ENCODE assay signal across 16 cellular contexts in the genomic region with DNA sequence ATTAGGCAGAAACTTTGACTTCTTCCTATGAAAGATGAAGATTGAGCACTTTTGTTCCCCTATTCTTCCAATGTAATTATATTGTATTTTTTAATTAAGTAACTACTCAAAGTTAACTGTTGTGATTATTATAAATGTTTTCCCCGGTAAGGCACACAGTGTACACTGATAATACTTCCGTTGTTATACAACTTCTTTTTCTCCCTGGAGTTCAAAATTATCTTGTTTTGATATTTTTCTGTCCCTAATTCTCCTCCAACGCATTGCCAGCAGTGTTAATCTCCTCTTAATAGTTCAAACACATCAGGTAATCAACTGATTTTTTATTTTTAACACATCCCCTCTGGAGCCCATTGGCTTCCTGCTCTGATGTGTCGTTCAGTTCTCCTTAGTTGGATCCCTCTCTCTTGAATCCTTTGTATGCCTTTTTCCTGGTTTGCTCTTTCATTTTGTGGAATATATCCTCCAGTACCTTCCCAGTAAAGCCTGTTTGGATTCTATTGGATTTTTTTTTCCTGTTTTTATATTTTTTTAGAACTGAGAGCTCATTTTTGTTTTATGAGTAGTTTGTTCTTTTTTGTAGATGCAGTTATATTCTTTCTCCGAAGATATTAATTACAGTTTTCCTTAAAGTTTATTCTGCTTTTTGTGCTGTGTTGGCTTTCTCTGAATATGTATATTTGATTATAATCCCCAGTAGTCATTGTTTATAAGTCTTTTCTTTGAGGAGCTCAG. TPM values are rescaled to one million over a fixed set of nuclear protein-coding genes. Genes with fewer than 3 reads are reported as not detected.
DNase-seq lines count a peak whose midpoint lies in the region; ATAC-seq and TF ChIP-seq lines count a peak whose summit lies in the region.
"Had no signal": no experiment of that assay in that cellular context is flagged by ENCODE, and none has a peak within 500 bp of the region (broad histone marks: within the 10 kb centered on the region; RNA-seq: fewer than 3 reads in every experiment).

No MANE protein-coding gene starts in this region.

- H3K36me3 Mint-ChIP-seq in Caco-2 (ENCODE audit: insufficient read depth, unreplicated experiment) = no peaks in the 10 kb centered on the region

- H3K9me3 ChIP-seq in Caco-2 (no peaks in the 10 kb centered on the region), right atrium auricular region (no peaks in the 10 kb centered on the region), gastrocnemius medialis (no peaks in the 10 kb centered on the region)

- TF ChIP-seq POLR2A in gastrocnemius medialis (IDR thresholded peaks at IDR 0.05) = no peak

- TF ChIP-seq CTCF in Caco-2 (IDR thresholded peaks at IDR 0.05; ENCODE audit: insufficient read depth in 1 of 2, low read depth in 1 of 2, low read length in 1 of 2, severe bottlenecking in 1 of 2, unreplicated experiment in 1 of 2) (no peak), right atrium auricular region (IDR thresholded peaks at IDR 0.05) (no peak), gastrocnemius medialis (IDR thresholded peaks at IDR 0.05 in 4 of 5, conservative IDR thresholded peaks at IDR 0.05 in 1 of 5) (no peak)

- H3K27ac Mint-ChIP-seq in Caco-2 (ENCODE audit: unreplicated experiment) = peak overlapping the region; percentile 25
- H3K27ac Mint-ChIP-seq: dendritic cell treated with granulocyte-macrophage colony-stimulating factor and Interleukin-4, amounts not matched to agents 40 ng/mL and 50 ng/mL, for 4 days; nephron progenitor cell; T-helper 17 cell had no signal

- POLR2A ChIA-PET in Caco-2 (lab: Charles Lee) = no interaction called here

- peak in 1 of 2 donors; percentile 17 for ATAC-seq in gastrocnemius medialis
- ATAC-seq in GM18873 (IDR thresholded peaks at IDR 0.05; ENCODE audit: low FRiP score, unreplicated experiment) = no peak
- ATAC-seq: T-helper 17 cell had no signal

- DNase-seq in Caco-2 (no peak), amniotic epithelial cell (ENCODE audit: low read depth) (peak; percentile 68), right atrium auricular region (ENCODE audit: low spot score) (no peak), gastrocnemius medialis (no peak), ureter (ENCODE audit: low spot score) (no peak), mesenteric fat pad (ENCODE audit: low spot score) (no peak)
- no peak for DNase-seq in stimulated activated CD4-positive, alpha-beta T cell treated with anti-CD3 and anti-CD28 coated beads, Interleukin-12 subunit alpha, Interleukin-12 subunit beta, amount 100 ng/mL, for 4 hours
- DNase-seq: activated CD4-positive, alpha-beta T cell treated with anti-CD3 and anti-CD28 coated beads for 1 hour; DMS 273 treated with DMSO at 0.1 percent for 48 hours; NCI-H1092; nephron progenitor cell; OCI-M1; T-helper 17 cell had no signal

- no TSS peak for BruUV-seq in Caco-2 (replicated peaks; lab: Mats Ljungman, UMichigan)

- in situ Hi-C loops in gastrocnemius medialis (cut with MboI; ENCODE audit: low sequenced_read_pairs in 4 of 4) = no loop called here

- H3K9me3 Mint-ChIP-seq in Caco-2 (ENCODE audit: unreplicated experiment) = peaks cover 18% of the 10 kb centered on the region
- H3K9me3 Mint-ChIP-seq: dendritic cell treated with granulocyte-macrophage colony-stimulating factor and Interleukin-4, amounts not matched to agents 40 ng/mL and 50 ng/mL, for 4 days; nephron progenitor cell had no signal

- peaks cover 56% of the 10 kb centered on the region for H3K4me1 Mint-ChIP-seq in Caco-2 (ENCODE audit: low read depth, unreplicated experiment)

- no peaks in the 10 kb centered on the region for H3K36me3 ChIP-seq in Caco-2 (ENCODE audit: control insufficient read depth, insufficient read depth, low read length)
- no peaks in the 10 kb centered on the region for H3K36me3 ChIP-seq in right atrium auricular region
- H3K36me3 ChIP-seq in gastrocnemius medialis = no peaks in the 10 kb centered on the region

- H3K4me3 ChIP-seq in Caco-2 (ENCODE audit: low read depth, low read length) (no peak overlapping the region), right atrium auricular region (no peak overlapping the region), gastrocnemius medialis (no peak overlapping the region)

- H3K27ac ChIP-seq in right atrium auricular region = peak overlapping the region; percentile 32 to 51
- H3K27ac ChIP-seq in gastrocnemius medialis = peak overlapping the region; percentile 19 to 67 (median 46)
- H3K27ac ChIP-seq: foreskin keratinocyte had no signal

- peak overlapping the region; percentile 52 for H3K4me3 Mint-ChIP-seq in Caco-2 (ENCODE audit: unreplicated experiment)
- H3K4me3 Mint-ChIP-seq: dendritic cell treated with granulocyte-macrophage colony-stimulating factor and Interleukin-4, amounts not matched to agents 40 ng/mL and 50 ng/mL, for 4 days; nephron progenitor cell; T-helper 17 cell had no signal

- intact Hi-C loops in Caco-2 (cut with micrococcal nuclease; ENCODE audit: unreplicated experiment) = loop anchor here (1.0 kb wide), 5 partner anchors 18 to 42 kb away; partner anchors contain the start of gene MFSD1
- intact Hi-C loops in gastrocnemius medialis (cut with DNase I; ENCODE audit: low total_unique reads) = loop anchor here (5.0 kb wide), 1 partner anchor 42 kb away; no protein-coding TSS in a partner anchor

- CTCF ChIA-PET in Caco-2 (lab: Charles Lee) = no interaction called here

- H3K4me1 ChIP-seq in Caco-2 = peaks cover 57% of the 10 kb centered on the region
- H3K4me1 ChIP-seq in right atrium auricular region = peaks cover 0 to 47% of the 10 kb centered on the region in 2 donors
- peaks cover 17 to 31% of the 10 kb centered on the region in 2 donors for H3K4me1 ChIP-seq in gastrocnemius medialis
- H3K4me1 ChIP-seq: foreskin keratinocyte had no signal

- H3K27me3 Mint-ChIP-seq in Caco-2 (ENCODE audit: insufficient read depth, unreplicated experiment) = no peaks in the 10 kb centered on the region

- H3K27me3 ChIP-seq in Caco-2 (replicated peaks; ENCODE audit: control insufficient read depth, insufficient read depth, low read length) (no peaks in the 10 kb centered on the region), right atrium auricular region (no peaks in the 10 kb centered on the region), gastrocnemius medialis (no peaks in the 10 kb centered on the region)
- H3K27me3 ChIP-seq: foreskin keratinocyte had no signal

RNA-seq across cellular contexts. Expression of gene MFSD1, which starts 32.2 kb away (rescaled TPM):
- total RNA-seq in Caco-2 (2022) (15.4 and 16.9 TPM in 2 replicates), right atrium auricular region (10 to 100 TPM; 43.9 to 45.6 TPM), gastrocnemius medialis (10 to 100 TPM; 18.6 to 33.5 (median 25.2) TPM), ureter (67.6 TPM), mesenteric fat pad (114 TPM)

RNA-seq across cellular contexts. Expression of gene RARRES1, which starts 37.4 kb away (rescaled TPM):
- total RNA-seq in Caco-2 (2022) (7.6 and 9.0 TPM in 2 replicates), right atrium auricular region (100 to 1,000 TPM in 1 of 2 donors, 10 to 100 TPM in 1; 10.0 to 291 TPM), gastrocnemius medialis (10 to 100 TPM in 1 of 4 donors, 1 to 10 TPM in 3; 1.4 to 27.6 (median 4.4) TPM), ureter (48.5 TPM), mesenteric fat pad (578 TPM)
- total RNA-seq: foreskin keratinocyte, T-helper 17 cell had no signal
